Comparison of ENCODE assay signal across 1 cellular context in genomic region chr16:3009568-3010390, GRCh38.
TF ChIP-seq lines count a peak whose summit lies in the region.

No MANE protein-coding gene starts in this region.

TF ChIP-seq in HepG2, 621 proteins besides CTCF, POLR2A, EP300 and RAD21 (continued from another document):
- TF ChIP-seq GRHL1 (CRISPR knock-in tag; conservative IDR thresholded peaks at IDR 0.05): no peak
- TF ChIP-seq ZNF740 (CRISPR knock-in tag; IDR thresholded peaks at IDR 0.05): peak; percentile 76; the same call in 1 of the 2 replicates
- TF ChIP-seq SNAPC2 (CRISPR knock-in tag; IDR thresholded peaks at IDR 0.05): no peak
- TF ChIP-seq KAT8 (CRISPR knock-in tag; IDR thresholded peaks at IDR 0.05): 0 out of 2 replicates have a peak, but pooled peaks have one; percentile 29
- TF ChIP-seq BHLHE40 (IDR thresholded peaks at IDR 0.05; ENCODE audit: low read length): no peak
- no peak for TF ChIP-seq ZNF709 (CRISPR knock-in tag; IDR thresholded peaks at IDR 0.05)
- TF ChIP-seq FOXP4 (CRISPR knock-in tag; IDR thresholded peaks at IDR 0.05): peak; percentile 34; the same call in 1 of the 2 replicates
- TF ChIP-seq HNRNPLL (IDR thresholded peaks at IDR 0.05; ENCODE audit: low read depth, low read length, poor library complexity, severe bottlenecking): peak; percentile 29
- TF ChIP-seq ZSCAN25 (CRISPR knock-in tag; IDR thresholded peaks at IDR 0.05): peak; percentile 45; the same call in 1 of the 2 replicates
- TF ChIP-seq FOSL2 (CRISPR knock-in tag; IDR thresholded peaks at IDR 0.05): peak; percentile 43
- TF ChIP-seq ARID5B (CRISPR knock-in tag; IDR thresholded peaks at IDR 0.05): peak; percentile 35; the same call in 1 of the 2 replicates
- TF ChIP-seq PAXIP1 (CRISPR knock-in tag; conservative IDR thresholded peaks at IDR 0.05): peak; percentile 54; the same call in 1 of the 2 replicates
- TF ChIP-seq ZFYVE20 (CRISPR knock-in tag; IDR thresholded peaks at IDR 0.05; ENCODE audit: borderline replicate concordance, low read depth): no peak
- no peak for TF ChIP-seq FOXA1 (IDR thresholded peaks at IDR 0.05)
- peak; percentile 50 for TF ChIP-seq FOXA1 (CRISPR knock-in tag; IDR thresholded peaks at IDR 0.05)
- TF ChIP-seq SIN3B (IDR thresholded peaks at IDR 0.05; ENCODE audit: low read length): no peak
- TF ChIP-seq PHF21A (CRISPR knock-in tag; IDR thresholded peaks at IDR 0.05): peak; percentile 75
- 0 out of 2 replicates have a peak, but pooled peaks have one; percentile 16 for TF ChIP-seq ZFP91 (CRISPR knock-in tag; IDR thresholded peaks at IDR 0.05; ENCODE audit: borderline replicate concordance)
- TF ChIP-seq HNF4A (CRISPR knock-in tag; IDR thresholded peaks at IDR 0.05): peak; percentile 3; the same call in 1 of the 2 replicates
- peak; percentile 52 for TF ChIP-seq NR2F6 (IDR thresholded peaks at IDR 0.05)
- 0 out of 2 replicates have a peak, but pooled peaks have one; percentile 12 for TF ChIP-seq NR2F6 (CRISPR knock-in tag; IDR thresholded peaks at IDR 0.05)
- 0 out of 2 replicates have a peak, but pooled peaks have one; percentile 36 for TF ChIP-seq ZNF276 (CRISPR knock-in tag; IDR thresholded peaks at IDR 0.05; ENCODE audit: low read depth)
